9 cellular contexts compared by ENCODE assay signal in the genomic region with DNA sequence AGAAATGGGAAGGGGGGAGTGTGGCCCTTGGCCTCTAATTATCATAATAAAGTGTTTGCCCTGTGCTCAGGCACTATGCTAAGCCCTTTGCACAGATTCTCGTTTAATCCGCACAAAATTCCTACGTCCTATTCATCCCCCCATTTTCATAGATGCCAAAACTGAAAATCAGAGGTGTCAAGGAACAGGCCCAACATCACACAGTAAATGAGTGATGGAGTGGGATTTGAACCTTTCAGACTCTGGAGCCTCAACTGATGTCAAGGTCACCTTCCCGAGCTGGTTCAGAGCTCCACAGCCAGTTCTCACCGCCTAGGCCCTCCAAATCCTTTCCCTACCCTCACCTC.
DNase-seq lines count a peak whose midpoint lies in the region; ATAC-seq, FAIRE-seq and TF ChIP-seq lines count a peak whose summit lies in the region.
"Had no signal": no experiment of that assay in that cellular context is flagged by ENCODE, and none has a peak within 500 bp of the region (broad histone marks: within the 10 kb centered on the region; RNA-seq: fewer than 3 reads in every experiment).

No MANE protein-coding gene starts in this region.

- no peaks in the 10 kb centered on the region for H3K9me2 ChIP-seq in MM.1S (replicated peaks; ENCODE audit: insufficient read depth, low read length)

- POLR2A ChIA-PET in A673 (lab: Charles Lee; ENCODE audit: low non-redundant PET), result no interaction called here
- POLR2A ChIA-PET in H1 (lab: Charles Lee; ENCODE audit: partially characterized antibody), result interaction anchor here (0.7 to 2.4 kb wide), 10 partner anchors 9 to 84 kb away, joined by 3 to 16 read pairs (median 5); no protein-coding TSS in a partner anchor

- H3K4me3 Mint-ChIP-seq in neural crest cell, result peak overlapping the region; percentile 42
- no peak overlapping the region for H3K4me3 Mint-ChIP-seq in activated CD4-positive, alpha-beta T cell treated with anti-CD3 and anti-CD28 coated beads, Interleukin-2, amount 10 ng/mL, durations not matched to agents 24 days and 14 days

- no peaks in the 10 kb centered on the region for H3K27me3 Mint-ChIP-seq in neural crest cell (ENCODE audit: low read depth)
- H3K27me3 Mint-ChIP-seq in activated CD4-positive, alpha-beta T cell treated with anti-CD3 and anti-CD28 coated beads, Interleukin-2, amount 10 ng/mL, durations not matched to agents 24 days and 14 days, result no peaks in the 10 kb centered on the region

- CTCF ChIA-PET in A673 (lab: Charles Lee), result interaction anchor here (0.6 to 1.3 kb wide), 8 partner anchors 15 to 112 kb away, joined by 3 to 10 read pairs (median 5); no protein-coding TSS in a partner anchor
- CTCF ChIA-PET in H1 (lab: Charles Lee; ENCODE audit: partially characterized antibody), result interaction anchor here (0.6 to 5.4 kb wide), 23 partner anchors 9 to 965 kb away, joined by 3 to 45 read pairs (median 5); no protein-coding TSS in a partner anchor

- H2AFZ ChIP-seq in MM.1S (ENCODE audit: low read length), result no peak overlapping the region
- no peak overlapping the region for H2AFZ ChIP-seq in H1 (ENCODE audit: low read length)

- no peak overlapping the region for H3K14ac ChIP-seq in H1 (ENCODE audit: insufficient read length)

- H3K27ac ChIP-seq in A673 (ENCODE audit: low read depth, low read length, poor library complexity, severe bottlenecking), result peak overlapping the region; percentile 98
- H3K27ac ChIP-seq in MM.1S (ENCODE audit: low read length), result no peak overlapping the region; the same call in 1 of the 2 replicates
- peak overlapping the region; percentile 23; the same call in 1 of the 2 replicates for H3K27ac ChIP-seq in H1 (ENCODE audit: low read depth, low read length)

- H3K79me2 ChIP-seq in MM.1S (ENCODE audit: low read length) (no peaks in the 10 kb centered on the region), H1 (ENCODE audit: control insufficient read depth in 1 of 2, insufficient read depth in 2 of 2, low read length in 2 of 2) (no peaks in the 10 kb centered on the region)

- peak overlapping the region; percentile 14; the same call in 1 of the 2 replicates for H2BK15ac ChIP-seq in H1 (ENCODE audit: low read length)

- no peak for TF ChIP-seq EP300 in H1 (IDR thresholded peaks at IDR 0.05; ENCODE audit: borderline replicate concordance in 1 of 2, low read depth in 2 of 2, low read length in 2 of 2)

- peak overlapping the region; percentile 95 for H2BK12ac ChIP-seq in H1 (ENCODE audit: low read depth, low read length)

- H2BK120ac ChIP-seq in H1 (replicated peaks; ENCODE audit: low read depth, low read length), result peak overlapping the region; percentile 77

- no peaks in the 10 kb centered on the region for H3F3A ChIP-seq in MM.1S (ENCODE audit: insufficient read depth, low read length)

- no peak overlapping the region for H3K23ac ChIP-seq in H1 (ENCODE audit: insufficient read length)

- no peak for TF ChIP-seq RAD21 in H1 (IDR thresholded peaks at IDR 0.05 in 1 of 2, conservative IDR thresholded peaks at IDR 0.05 in 1 of 2; ENCODE audit: low read depth in 2 of 2, low read length in 2 of 2)

- H3K4me1 ChIP-seq in A673 (ENCODE audit: insufficient read depth, low read length, poor library complexity, severe bottlenecking) (peaks cover 47% of the 10 kb centered on the region), MM.1S (ENCODE audit: low read length) (peaks cover 12% of the 10 kb centered on the region), H1 (replicated peaks in 1 of 4; ENCODE audit: control insufficient read depth in 3 of 4, insufficient read depth in 4 of 4, low read length in 3 of 4) (peaks cover 15 to 20% (median 18%) of the 10 kb centered on the region in 4 experiments)
- H3K4me1 ChIP-seq: Caco-2 had no signal

- no peaks in the 10 kb centered on the region for H3K9me3 Mint-ChIP-seq in neural crest cell
- H3K9me3 Mint-ChIP-seq in activated CD4-positive, alpha-beta T cell treated with anti-CD3 and anti-CD28 coated beads, Interleukin-2, amount 10 ng/mL, durations not matched to agents 24 days and 14 days, result no peaks in the 10 kb centered on the region

- H3K9me3 ChIP-seq in A673 (ENCODE audit: low read depth, low read length, poor library complexity, severe bottlenecking) (no peaks in the 10 kb centered on the region), MM.1S (replicated peaks; ENCODE audit: insufficient read depth, low read length) (no peaks in the 10 kb centered on the region), H1 (ENCODE audit: insufficient read depth in 2 of 2, low read depth in 1 of 2, low read length in 1 of 2) (no peaks in the 10 kb centered on the region)
- H3K9me3 ChIP-seq: Caco-2 had no signal

- H3K4me1 Mint-ChIP-seq in neural crest cell, result peaks cover 58% of the 10 kb centered on the region
- H3K4me1 Mint-ChIP-seq in activated CD4-positive, alpha-beta T cell treated with anti-CD3 and anti-CD28 coated beads, Interleukin-2, amount 10 ng/mL, durations not matched to agents 24 days and 14 days, result peaks cover 38% of the 10 kb centered on the region

- H2BK5ac ChIP-seq in H1 (ENCODE audit: low read depth, low read length), result peak overlapping the region; percentile 81; the same call in 1 of the 2 replicates

- H4K91ac ChIP-seq in H1 (replicated peaks; ENCODE audit: insufficient read length, low read length), result peak overlapping the region; percentile 88

- no peak overlapping the region for H3K9ac ChIP-seq in MM.1S (ENCODE audit: low read length)
- peak overlapping the region in 2 of 4 experiments; percentile 1 to 20; a peak in 2 of 7 replicates for H3K9ac ChIP-seq in H1 (replicated peaks in 1 of 4; ENCODE audit: extremely low read depth in 1 of 4, low read depth in 3 of 4, low read length in 3 of 4)

- H4K20me1 ChIP-seq in MM.1S (ENCODE audit: insufficient read depth, low read length), result no peaks in the 10 kb centered on the region
- H4K20me1 ChIP-seq in H1 (replicated peaks in 1 of 2; ENCODE audit: control insufficient read depth in 1 of 2, insufficient read depth in 2 of 2, low read length in 2 of 2), result no peaks in the 10 kb centered on the region

- H3K27ac Mint-ChIP-seq in neural crest cell (ENCODE audit: unreplicated experiment), result peak overlapping the region; percentile 10
- H3K27ac Mint-ChIP-seq in activated CD4-positive, alpha-beta T cell treated with anti-CD3 and anti-CD28 coated beads, Interleukin-2, amount 10 ng/mL, durations not matched to agents 24 days and 14 days, result no peak overlapping the region

- intact Hi-C loops in A673 (cut with micrococcal nuclease; ENCODE audit: unreplicated experiment), result loop anchor here (1.0 to 2.0 kb wide), 3 partner anchors 21 to 81 kb away; partner anchors contain the start of gene IRF2BPL
- intact Hi-C loops in activated CD4-positive, alpha-beta T cell treated with anti-CD3 and anti-CD28 coated beads, Interleukin-2, amount 10 ng/mL, durations not matched to agents 24 days and 14 days (cut with micrococcal nuclease), result loop anchor here (1.0 to 2.0 kb wide), 3 partner anchors 8 to 105 kb away; no protein-coding TSS in a partner anchor

- H3K27me3 ChIP-seq in A673 (replicated peaks; ENCODE audit: insufficient read depth, low read depth, low read length, poor library complexity) (no peaks in the 10 kb centered on the region), MM.1S (replicated peaks; ENCODE audit: insufficient read depth, low read length) (no peaks in the 10 kb centered on the region), H1 (replicated peaks in 1 of 4; ENCODE audit: control insufficient read depth in 3 of 4, extremely low read depth in 1 of 4, insufficient read depth in 3 of 4, low read length in 3 of 4) (no peaks in the 10 kb centered on the region)

- H3K79me1 ChIP-seq in H1 (ENCODE audit: low read depth, low read length), result no peaks in the 10 kb centered on the region; the same call in 1 of the 2 replicates

- H3K36me3 ChIP-seq in A673 (ENCODE audit: insufficient read depth, low read length, poor library complexity, severe bottlenecking) (no peaks in the 10 kb centered on the region), MM.1S (replicated peaks; ENCODE audit: insufficient read depth, low read length) (no peaks in the 10 kb centered on the region), H1 (ENCODE audit: control insufficient read depth in 2 of 4, insufficient read depth in 4 of 4, low read length in 3 of 4) (no peaks in the 10 kb centered on the region)

- H4K5ac ChIP-seq in H1 (ENCODE audit: insufficient read length, low read depth, low read length), result peak overlapping the region; percentile 8

- H3K4me2 ChIP-seq in MM.1S (ENCODE audit: low read depth, low read length) (peak overlapping the region; percentile 32; the same call in 1 of the 2 replicates), H1 (ENCODE audit: insufficient read depth in 1 of 2, low read depth in 2 of 2, low read length in 2 of 2) (peak overlapping the region; percentile 57 to 62)

- ATAC-seq in HG03108 (IDR thresholded peaks at IDR 0.05; ENCODE audit: unreplicated experiment), result no peak
- no peak for ATAC-seq in GM21515 (IDR thresholded peaks at IDR 0.05; ENCODE audit: unreplicated experiment)

- no peak for TF ChIP-seq POLR2A in H1 (IDR thresholded peaks at IDR 0.05; ENCODE audit: control extremely low read depth in 1 of 2, low read depth in 2 of 2, low read length in 2 of 2)

- no peaks in the 10 kb centered on the region for H3K36me3 Mint-ChIP-seq in neural crest cell (ENCODE audit: low read depth)
- no peaks in the 10 kb centered on the region for H3K36me3 Mint-ChIP-seq in activated CD4-positive, alpha-beta T cell treated with anti-CD3 and anti-CD28 coated beads, Interleukin-2, amount 10 ng/mL, durations not matched to agents 24 days and 14 days (ENCODE audit: low read depth)

- BruUV-seq in A673 (replicated peaks; lab: Mats Ljungman, UMichigan), result no TSS peak

- H3K4ac ChIP-seq in H1 (replicated peaks; ENCODE audit: insufficient read length, low read depth, low read length), result no peak overlapping the region

- FAIRE-seq in H1 (lab: Jason Lieb, UNC), result no peak

- 0 out of 2 replicates have a peak overlapping the region, but pooled peaks have one; percentile 57 for H2AK5ac ChIP-seq in H1 (ENCODE audit: low read depth, low read length)

- H3K4me3 ChIP-seq in A673 (ENCODE audit: low read depth, low read length, poor library complexity, severe bottlenecking), result peak overlapping the region; percentile 21
- H3K4me3 ChIP-seq in MM.1S (ENCODE audit: low read length), result no peak overlapping the region
- H3K4me3 ChIP-seq in H1 (ENCODE audit: extremely low read depth in 1 of 4, insufficient read depth in 2 of 4, low read depth in 3 of 4, low read length in 4 of 4), result peak overlapping the region in 3 of 4 experiments; percentile 20 to 45 (median 27); a peak in 5 of 8 replicates

- H3K56ac ChIP-seq in H1 (replicated peaks; ENCODE audit: insufficient read length, low read depth, low read length), result no peak overlapping the region

- peak overlapping the region; percentile 68; the same call in 1 of the 2 replicates for H2BK20ac ChIP-seq in H1 (ENCODE audit: low read length)

- no peaks in the 10 kb centered on the region; the same call in 1 of the 2 replicates for H3K23me2 ChIP-seq in H1 (ENCODE audit: low read depth, low read length)

- peak overlapping the region; percentile 72 for H3K18ac ChIP-seq in H1 (ENCODE audit: extremely low read depth, low read length)

- DNase-seq in A673 (ENCODE audit: low spot score) (no peak), MM.1S (no peak), H1 (ENCODE audit: low read depth in 1 of 2, low spot score in 2 of 2) (no peak), neural crest cell (ENCODE audit: low read depth, low spot score) (no peak), NCI-H1436 treated with DMSO at 0.1 percent for 48 hours (lab: John Stamatoyannopoulos, UW) (no peak)
- DNase-seq in activated CD4-positive, alpha-beta T cell treated with anti-CD3 and anti-CD28 coated beads, Interleukin-2, amount 10 ng/mL, durations not matched to agents 24 days and 14 days, result no peak
- DNase-seq: Caco-2 had no signal

- 39% methylated on average over 5 of the region's 5 CpGs; no CpG with 5 or more reads in 1 of the 2 experiments for WGBS in H1 (ENCODE audit: extremely low coverage in 1 of 2, insufficient coverage in 1 of 2, insufficient read length in 1 of 2, insufficient replicate concordance in 2 of 2, low coverage in 1 of 2, low lambda C conversion rate in 2 of 2, missing lambda C conversion rate in 1 of 2), 2 experiments

- H4K8ac ChIP-seq in H1 (ENCODE audit: extremely low read depth, insufficient read depth, low read length), result no peak overlapping the region

- TF ChIP-seq CTCF in A673 (conservative IDR thresholded peaks at IDR 0.05; ENCODE audit: low read depth, low read length) (no peak), MM.1S (IDR thresholded peaks at IDR 0.05; ENCODE audit: low read length) (no peak), H1 (IDR thresholded peaks at IDR 0.05; ENCODE audit: control extremely low read depth in 1 of 3, insufficient read depth in 1 of 3, low read depth in 1 of 3, low read length in 3 of 3) (no peak), neural crest cell (conservative IDR thresholded peaks at IDR 0.05) (no peak)
